In the genomic region with DNA sequence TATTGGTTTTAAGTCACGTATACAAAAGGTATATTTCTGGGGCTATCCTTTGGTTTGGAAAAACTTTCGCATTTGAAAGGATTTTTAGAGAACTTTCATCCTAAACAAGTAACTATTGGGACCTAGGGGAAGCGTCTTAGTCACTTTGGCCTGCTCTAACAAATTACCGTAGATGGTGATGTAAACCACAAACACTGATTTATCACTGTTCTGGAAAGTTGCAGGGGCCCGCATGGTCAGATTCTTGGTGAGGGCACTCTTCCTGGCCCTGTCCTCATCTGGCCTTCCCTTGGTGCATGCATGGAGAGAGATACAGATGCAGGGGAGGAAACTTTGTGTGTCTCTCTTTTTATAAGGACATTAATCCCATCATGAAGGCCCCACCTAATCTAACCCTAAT, we compare ENCODE assay signal across 26 cellular contexts. TPM values are rescaled to one million over a fixed set of nuclear protein-coding genes. Genes with fewer than 3 reads are reported as not detected.
"Had no signal": no experiment of that assay in that cellular context is flagged by ENCODE, and none has a peak within 500 bp of the region (broad histone marks: within the 10 kb centered on the region; RNA-seq: fewer than 3 reads in every experiment).

No MANE protein-coding gene starts in this region.

- H3K4me3 Mint-ChIP-seq: naive thymus-derived CD4-positive, alpha-beta T cell; nephron progenitor cell; stimulated activated naive B cell treated with anti-CD40 and anti-IgM and Interleukin-4, amounts not matched to agents 10 μg/mL and 1 μg/mL and 100 μg/mL, for 72 hours; stimulated activated naive CD8-positive, alpha-beta T cell treated with anti-CD3 and anti-CD28 coated beads, Interleukin-15, amount 100 ng/mL, for 72 hours had no signal

- H3K9me3 ChIP-seq: heart right ventricle, psoas muscle, sigmoid colon, testis, tibial nerve had no signal

- H3K27ac ChIP-seq: coronary artery, dorsolateral prefrontal cortex, psoas muscle, sigmoid colon, skin epidermis, testis, tibial nerve had no signal

- H3K4me1 Mint-ChIP-seq: nephron progenitor cell had no signal

- H3K9me3 Mint-ChIP-seq: naive thymus-derived CD4-positive, alpha-beta T cell; nephron progenitor cell; stimulated activated naive B cell treated with anti-CD40 and anti-IgM and Interleukin-4, amounts not matched to agents 10 μg/mL and 1 μg/mL and 100 μg/mL, for 72 hours; stimulated activated naive CD8-positive, alpha-beta T cell treated with anti-CD3 and anti-CD28 coated beads, Interleukin-15, amount 100 ng/mL, for 72 hours had no signal

- H3K36me3 Mint-ChIP-seq: naive thymus-derived CD4-positive, alpha-beta T cell; stimulated activated naive B cell treated with anti-CD40 and anti-IgM and Interleukin-4, amounts not matched to agents 10 μg/mL and 1 μg/mL and 100 μg/mL, for 72 hours had no signal

- H3K36me3 ChIP-seq: heart right ventricle, sigmoid colon, tibial nerve had no signal

- H3K27me3 ChIP-seq: sigmoid colon, testis, tibial nerve had no signal

- DNase-seq: dorsolateral prefrontal cortex; effector CD8-positive, alpha-beta T cell; heart right ventricle; hypothalamus; kidney glomerular epithelial cell; naive thymus-derived CD4-positive, alpha-beta T cell; nephron progenitor cell; psoas muscle; sigmoid colon; stimulated activated CD4-positive, alpha-beta T cell treated with anti-CD3 and anti-CD28 coated beads, Interleukin-2, amount 100 ng/mL, for 24 hours; stimulated activated CD4-positive, alpha-beta T cell treated with anti-CD3 and anti-CD28 coated beads, Interleukin-4, amount 100 ng/mL, for 4 hours; stimulated activated naive B cell treated with anti-CD40 and anti-IgM and Interleukin-4, amounts not matched to agents 10 μg/mL and 1 μg/mL and 100 μg/mL, for 72 hours; stimulated activated naive CD8-positive, alpha-beta T cell treated with anti-CD3 and anti-CD28 coated beads, Interleukin-15, amount 100 ng/mL, for 72 hours; testis had no signal

- H3K27ac Mint-ChIP-seq: naive thymus-derived CD4-positive, alpha-beta T cell; nephron progenitor cell; stimulated activated naive B cell treated with anti-CD40 and anti-IgM and Interleukin-4, amounts not matched to agents 10 μg/mL and 1 μg/mL and 100 μg/mL, for 72 hours; stimulated activated naive CD8-positive, alpha-beta T cell treated with anti-CD3 and anti-CD28 coated beads, Interleukin-15, amount 100 ng/mL, for 72 hours had no signal

- H3K4me1 ChIP-seq: psoas muscle, sigmoid colon, testis, tibial nerve had no signal

- ATAC-seq: heart right ventricle; naive thymus-derived CD4-positive, alpha-beta T cell; psoas muscle; stimulated activated naive B cell treated with anti-CD40 and anti-IgM and Interleukin-4, amounts not matched to agents 10 μg/mL and 1 μg/mL and 100 μg/mL, for 72 hours; stimulated activated naive CD8-positive, alpha-beta T cell treated with anti-CD3 and anti-CD28 coated beads, Interleukin-15, amount 100 ng/mL, for 72 hours had no signal

- H3K4me3 ChIP-seq: coronary artery, dorsolateral prefrontal cortex, heart right ventricle, psoas muscle, sigmoid colon, skin epidermis, testis, tibial nerve had no signal

RNA-seq across cellular contexts. Expression of a gene that starts 49.1 kb away (rescaled TPM):
- total RNA-seq: frontal cortex; glomerular endothelial cell; heart right ventricle; lung microvascular endothelial cell; mesenteric fat pad; mononuclear cell; naive thymus-derived CD4-positive, alpha-beta T cell; omental fat pad; psoas muscle; subcutaneous adipose tissue; tibial nerve had no signal
- polyA plus RNA-seq: heart right ventricle; liver; naive thymus-derived CD4-positive, alpha-beta T cell; psoas muscle; urinary bladder had no signal
